In the genomic region with DNA sequence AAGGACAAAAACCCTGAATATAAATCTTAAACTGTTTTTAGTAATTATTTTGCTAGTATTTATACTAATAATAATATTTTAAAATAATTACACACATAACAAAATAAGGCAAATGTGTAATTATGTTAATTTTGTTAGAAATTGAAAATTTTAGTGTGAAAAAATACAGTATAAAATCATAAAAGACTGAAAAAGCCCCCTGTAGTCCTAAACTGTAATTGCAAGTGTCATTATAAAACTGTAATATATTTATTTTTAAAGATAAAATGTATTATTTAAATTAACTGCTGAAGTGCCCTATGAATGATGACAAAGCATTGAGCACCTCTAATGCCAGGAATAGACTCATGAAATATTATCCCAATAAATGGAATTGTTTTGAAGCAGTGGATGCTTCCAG, we compare ENCODE assay signal across 18 cellular contexts.
A peak's percentile ranks its signal among the peaks of the same experiment; 100 is the strongest.
DNase-seq lines count a peak whose midpoint lies in the region; ATAC-seq and TF ChIP-seq lines count a peak whose summit lies in the region.
"Had no signal": no experiment of that assay in that cellular context is flagged by ENCODE, and none has a peak within 500 bp of the region (broad histone marks: within the 10 kb centered on the region; RNA-seq: fewer than 3 reads in every experiment).

No MANE protein-coding gene starts in this region.

- H3K9me3 ChIP-seq in cardiac muscle cell (ENCODE audit: low read depth), result no peaks in the 10 kb centered on the region
- H3K9me3 ChIP-seq in trophoblast cell (ENCODE audit: insufficient read depth, low read depth, low read length), result no peaks in the 10 kb centered on the region
- H3K9me3 ChIP-seq: A549, Caco-2 had no signal

- ATAC-seq in T-cell (replicated peaks in 1 of 4), result no peak
- ATAC-seq: A549 had no signal

- no peak overlapping the region for H3K4ac ChIP-seq in trophoblast cell (ENCODE audit: low read depth, low read length)

- H2BK12ac ChIP-seq in trophoblast cell (ENCODE audit: low read length), result no peak overlapping the region

- CTCF ChIA-PET in T-cell (lab: Charles Lee), result no interaction called here

- H3K9me3 Mint-ChIP-seq in chondrocyte (ENCODE audit: low read depth) (peaks cover 8% of the 10 kb centered on the region), glutamatergic neuron (ENCODE audit: unreplicated experiment) (no peaks in the 10 kb centered on the region), T-cell (peaks cover 0 to 6% (median 0%) of the 10 kb centered on the region in 3 donors)

- H3K79me2 ChIP-seq in trophoblast cell (ENCODE audit: control insufficient read depth, insufficient read depth, low read length, poor library complexity), result no peaks in the 10 kb centered on the region

- TF ChIP-seq CTCF in cardiac muscle cell (IDR thresholded peaks at IDR 0.05; ENCODE audit: low read depth, low read length) (peak; percentile 12), chondrocyte (IDR thresholded peaks at IDR 0.05) (peak; percentile 41), glutamatergic neuron (IDR thresholded peaks at IDR 0.05; ENCODE audit: partially characterized antibody, unreplicated experiment) (peak; percentile 57)

- H3K27ac Mint-ChIP-seq in chondrocyte (ENCODE audit: unreplicated experiment) (no peak overlapping the region), glutamatergic neuron (ENCODE audit: unreplicated experiment) (no peak overlapping the region), T-cell (no peak overlapping the region)

- no peak overlapping the region for H2AK5ac ChIP-seq in trophoblast cell (ENCODE audit: low read length)

- H4K91ac ChIP-seq in trophoblast cell (ENCODE audit: low read depth, low read length), result no peak overlapping the region

- H3K4me3 ChIP-seq in cardiac muscle cell (no peak overlapping the region), trophoblast cell (ENCODE audit: low read depth, low read length) (no peak overlapping the region)
- H3K4me3 ChIP-seq: A549, Peyer's patch had no signal

- H4K12ac ChIP-seq in trophoblast cell (ENCODE audit: low read depth, low read length), result no peak overlapping the region

- H3K36me3 Mint-ChIP-seq in chondrocyte (ENCODE audit: low read depth) (no peaks in the 10 kb centered on the region), glutamatergic neuron (ENCODE audit: unreplicated experiment) (no peaks in the 10 kb centered on the region), T-cell (no peaks in the 10 kb centered on the region)

- no peaks in the 10 kb centered on the region for H3K27me3 ChIP-seq in cardiac muscle cell
- no peaks in the 10 kb centered on the region for H3K27me3 ChIP-seq in trophoblast cell (ENCODE audit: insufficient read depth, low read length)
- H3K27me3 ChIP-seq: Peyer's patch had no signal

- H3K4me3 Mint-ChIP-seq in chondrocyte (ENCODE audit: unreplicated experiment) (no peak overlapping the region), glutamatergic neuron (ENCODE audit: unreplicated experiment) (no peak overlapping the region), T-cell (no peak overlapping the region)

- H3K14ac ChIP-seq in trophoblast cell (ENCODE audit: low read length), result no peak overlapping the region

- no peak overlapping the region for H3K23ac ChIP-seq in trophoblast cell (ENCODE audit: low read length)

- H3K27ac ChIP-seq in cardiac muscle cell (no peak overlapping the region), trophoblast cell (ENCODE audit: low read depth, low read length) (no peak overlapping the region)
- H3K27ac ChIP-seq: A549, KMS-11, Peyer's patch had no signal

- POLR2A ChIA-PET in T-cell (lab: Charles Lee), result no interaction called here

- H3K4me1 ChIP-seq in cardiac muscle cell (ENCODE audit: low read depth), result no peaks in the 10 kb centered on the region
- no peaks in the 10 kb centered on the region for H3K4me1 ChIP-seq in trophoblast cell (ENCODE audit: control insufficient read depth in 1 of 2, insufficient read depth in 2 of 2, low read length in 2 of 2)
- H3K4me1 ChIP-seq: A549, Caco-2, Peyer's patch had no signal

- H3K36me3 ChIP-seq in cardiac muscle cell (no peaks in the 10 kb centered on the region), trophoblast cell (ENCODE audit: control insufficient read depth in 1 of 2, insufficient read depth in 2 of 2, low read length in 2 of 2) (no peaks in the 10 kb centered on the region)
- H3K36me3 ChIP-seq: Peyer's patch had no signal

- no peak overlapping the region for H2BK5ac ChIP-seq in trophoblast cell (ENCODE audit: low read depth, low read length, poor library complexity)

- H3K4me1 Mint-ChIP-seq in chondrocyte (ENCODE audit: low read depth), result no peaks in the 10 kb centered on the region
- no peaks in the 10 kb centered on the region for H3K4me1 Mint-ChIP-seq in glutamatergic neuron (ENCODE audit: low read depth, unreplicated experiment)
- H3K4me1 Mint-ChIP-seq in T-cell, result no peaks in the 10 kb centered on the region

- H4K8ac ChIP-seq in trophoblast cell (ENCODE audit: low read depth, low read length), result no peak overlapping the region

- no peak overlapping the region for H3K4me2 ChIP-seq in trophoblast cell (ENCODE audit: low read length)
- H3K4me2 ChIP-seq: A549, KMS-11 had no signal

- no peaks in the 10 kb centered on the region for H3K27me3 Mint-ChIP-seq in chondrocyte (ENCODE audit: low read depth)
- no peaks in the 10 kb centered on the region for H3K27me3 Mint-ChIP-seq in glutamatergic neuron (ENCODE audit: unreplicated experiment)
- H3K27me3 Mint-ChIP-seq in T-cell, result no peaks in the 10 kb centered on the region

- H3K79me1 ChIP-seq in trophoblast cell (ENCODE audit: low read length), result no peaks in the 10 kb centered on the region

- no peak overlapping the region for H3K9ac ChIP-seq in trophoblast cell (ENCODE audit: low read length)
- H3K9ac ChIP-seq: KMS-11 had no signal

- H2BK120ac ChIP-seq in trophoblast cell (ENCODE audit: insufficient read depth, low read length, poor library complexity), result no peak overlapping the region

- DNase-seq in cardiac muscle cell (ENCODE audit: low read depth in 1 of 2, low spot score in 1 of 2) (no peak), cardiac septum (ENCODE audit: low spot score) (no peak), chondrocyte (ENCODE audit: low spot score) (no peak), glutamatergic neuron (no peak), T-cell (no peak), trophoblast cell (no peak), LoVo (ENCODE audit: low spot score) (no peak)
- DNase-seq in NK-92 treated with Interleukin-12 subunit alpha and Interleukin-12 subunit beta, amount 100 ng/mL, for 24 hours (lab: John Stamatoyannopoulos, UW), result no peak
- DNase-seq: C1 segment of cervical spinal cord, Caco-2, EL, GOT3, NCI-H1092, NCI-H510A treated with DMSO at 0.1 percent for 48 hours, Peyer's patch, SHP77 had no signal

- H2AFZ ChIP-seq in trophoblast cell (ENCODE audit: insufficient read depth, low read length, poor library complexity), result no peak overlapping the region

- intact Hi-C loops in cardiac septum (cut with DNase I), result no loop called here

- H3K18ac ChIP-seq in trophoblast cell (ENCODE audit: low read length), result no peak overlapping the region
